ENCODE assay signal across 10 cellular contexts in the genomic region with DNA sequence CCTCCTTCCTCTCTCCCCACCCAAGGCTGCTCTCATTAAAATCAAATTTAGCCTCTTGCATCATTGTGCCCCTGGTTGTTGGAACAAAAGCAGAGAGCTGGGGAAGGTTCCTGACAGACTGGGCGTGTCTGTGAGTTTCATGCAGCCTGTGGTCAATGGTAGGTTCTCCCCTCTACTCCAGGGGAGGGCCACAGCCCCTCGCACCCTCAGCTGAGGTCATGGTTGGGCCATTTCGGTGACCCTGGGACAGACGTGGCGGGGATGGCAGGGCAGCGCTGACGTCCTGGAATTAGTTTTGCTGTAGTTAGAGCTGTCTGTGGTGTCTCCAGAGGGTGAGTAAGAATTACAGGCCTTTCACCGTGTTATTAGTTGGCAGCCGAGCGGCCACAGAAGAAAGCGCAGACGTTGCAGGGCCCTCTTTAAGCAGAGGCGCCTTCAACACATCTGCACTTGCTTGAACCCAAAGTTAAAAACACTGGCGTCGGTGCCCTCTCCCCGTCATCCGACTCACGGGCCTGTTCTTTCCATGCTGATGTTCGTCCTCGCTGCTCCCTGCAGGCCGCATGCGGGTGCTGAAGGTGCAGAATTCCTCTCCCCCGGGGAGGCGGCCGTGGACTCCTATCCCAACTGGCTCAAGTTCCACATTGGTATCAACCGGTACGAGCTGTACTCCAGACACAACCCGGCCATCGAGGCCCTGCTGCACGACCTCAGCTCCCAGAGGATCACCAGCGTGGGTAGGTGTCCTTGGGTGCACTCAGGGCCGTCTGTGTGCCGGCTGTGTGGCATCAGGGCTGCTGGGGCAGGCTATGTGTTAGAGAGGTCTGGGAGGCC. TPM values are rescaled to one million over a fixed set of nuclear protein-coding genes. Genes with fewer than 3 reads are reported as not detected.
DNase-seq lines count a peak whose midpoint lies in the region; TF ChIP-seq lines count a peak whose summit lies in the region.
"Had no signal": no experiment of that assay in that cellular context is flagged by ENCODE, and none has a peak within 500 bp of the region (broad histone marks: within the 10 kb centered on the region; RNA-seq: fewer than 3 reads in every experiment).

No MANE protein-coding gene starts in this region.

- TF ChIP-seq CTCF in neural cell (IDR thresholded peaks at IDR 0.05; ENCODE audit: poor library complexity, severe bottlenecking): no peak

- H2AFZ ChIP-seq in neural cell (ENCODE audit: low read depth, low read length): no peak overlapping the region

- TF ChIP-seq EP300 in neural cell (conservative IDR thresholded peaks at IDR 0.05; ENCODE audit: poor library complexity, severe bottlenecking): no peak

- no peaks in the 10 kb centered on the region for H4K20me1 ChIP-seq in neural cell (ENCODE audit: insufficient read depth)

- no peaks in the 10 kb centered on the region for H3K9me2 ChIP-seq in neural cell (ENCODE audit: insufficient read depth, low read length)

- peak overlapping the region; percentile 79 for H3K4me3 ChIP-seq in neural cell (ENCODE audit: low read length)

- no peaks in the 10 kb centered on the region for H3F3A ChIP-seq in neural cell (ENCODE audit: insufficient read depth, low read length, poor library complexity, severe bottlenecking)

- no peaks in the 10 kb centered on the region for H3K27me3 ChIP-seq in neural cell (ENCODE audit: insufficient read depth, low read depth, low read length)

- peaks cover 6% of the 10 kb centered on the region for H3K36me3 ChIP-seq in neural cell (ENCODE audit: insufficient read depth, low read length)

- H3K9ac ChIP-seq in neural cell (ENCODE audit: low read length): peak overlapping the region; percentile 93

- peak overlapping the region; percentile 73 for H3K27ac ChIP-seq in neural cell (ENCODE audit: low read length)

- H3K4me2 ChIP-seq in neural cell (ENCODE audit: low read length): peak overlapping the region; percentile 85

- peaks cover 49% of the 10 kb centered on the region for H3K79me2 ChIP-seq in neural cell (replicated peaks; ENCODE audit: insufficient read depth, low read length)

- H3K9me3 ChIP-seq in neural cell (ENCODE audit: low read length): no peaks in the 10 kb centered on the region

- no peak for TF ChIP-seq RAD21 in neural cell (conservative IDR thresholded peaks at IDR 0.05)

- DNase-seq in AG20443 (ENCODE audit: low spot score) (peak; percentile 77), NCI-H2227 (lab: John Stamatoyannopoulos, UW; ENCODE audit: unreplicated experiment) (peak; percentile 10), epidermal melanocyte (ENCODE audit: insufficient read length, low spot score) (peak; percentile 37), SKM-1 treated with dmso at 0.1 percent for 144 hours (lab: John Stamatoyannopoulos, UW; ENCODE audit: unreplicated experiment) (no peak), activated gamma-delta T cell (lab: John Stamatoyannopoulos, UW) (no peak), GM19240 (ENCODE audit: insufficient read length, low spot score) (no peak)
- no peak for DNase-seq in activated CD8-positive, alpha-beta memory T cell treated with anti-CD3 and anti-CD28 coated beads, Interleukin-2, amount 50 U/mL, for 48 hours
- DNase-seq: Kasumi-1, posterior cingulate gyrus had no signal

TF ChIP-seq in neural cell, 6 proteins besides CTCF, POLR2A, EP300 and RAD21:
- TF ChIP-seq REST (IDR thresholded peaks at IDR 0.05; ENCODE audit: borderline replicate concordance) (no peak), SMC3 (conservative IDR thresholded peaks at IDR 0.05; ENCODE audit: poor library complexity) (no peak)
TF ChIP-seq in neural cell: peak in this region for 0.

RNA-seq across cellular contexts. Expression of gene FAM20C, which starts 2.8 kb away (rescaled TPM):
- 22.7 and 29.7 TPM in 2 replicates for polyA plus RNA-seq in neural cell
- 37.9 and 40.4 TPM in 2 replicates for polyA minus RNA-seq in neural cell

Comparison
In these comparisons a context has a peak if more than half of its experiments do, and no peak if none do; other contexts are left out.
1. DNase-seq: peak in AG20443 (single experiment), NCI-H2227 (single experiment) and epidermal melanocyte (single experiment); none in activated CD8-positive, alpha-beta memory T cell treated with anti-CD3 and anti-CD28 coated beads, Interleukin-2, amount 50 U/mL, for 48 hours (single experiment), SKM-1 treated with dmso at 0.1 percent for 144 hours (single experiment), activated gamma-delta T cell (single experiment) and GM19240 (single experiment).